ENCODE assay signal across 8 cellular contexts in genomic region chr16:63361032-63361624, GRCh38.
DNase-seq lines count a peak whose midpoint lies in the region; ATAC-seq and TF ChIP-seq lines count a peak whose summit lies in the region.

No MANE protein-coding gene starts in this region.

- H3K14ac ChIP-seq in mesenchymal stem cell (ENCODE audit: low read length in 2 of 2), result no peak overlapping the region

- H3K9me3 ChIP-seq in breast epithelium (no peaks in the 10 kb centered on the region), mesenchymal stem cell (ENCODE audit: control insufficient read depth, low read length) (no peaks in the 10 kb centered on the region)

- no peak overlapping the region for H3K23ac ChIP-seq in mesenchymal stem cell (ENCODE audit: low read length in 2 of 2)

- H3K18ac ChIP-seq in mesenchymal stem cell (ENCODE audit: low read depth in 1 of 2, low read length in 2 of 2), result no peak overlapping the region

- H3K27me3 ChIP-seq in breast epithelium (no peaks in the 10 kb centered on the region), mesenchymal stem cell (ENCODE audit: control insufficient read depth in 1 of 2, insufficient read depth in 1 of 2, low read length in 2 of 2) (no peaks in the 10 kb centered on the region)

- no peak overlapping the region for H3K4ac ChIP-seq in mesenchymal stem cell (ENCODE audit: low read depth in 1 of 2, low read length in 2 of 2)

- H2AFZ ChIP-seq in mesenchymal stem cell (ENCODE audit: low read depth, low read length), result no peak overlapping the region

- no peak for TF ChIP-seq POLR2A in breast epithelium (IDR thresholded peaks at IDR 0.05)

- H2BK120ac ChIP-seq in mesenchymal stem cell (ENCODE audit: low read depth, low read length), result no peak overlapping the region

- no peak overlapping the region for H3K4me3 ChIP-seq in AG10803 (ENCODE audit: low read length)
- H3K4me3 ChIP-seq in breast epithelium, result no peak overlapping the region
- no peak overlapping the region for H3K4me3 ChIP-seq in mesenchymal stem cell (ENCODE audit: insufficient read depth in 1 of 2, low read depth in 1 of 2, low read length in 2 of 2)

- no peak overlapping the region for H4K91ac ChIP-seq in mesenchymal stem cell (ENCODE audit: low read length)

- WGBS in mesenchymal stem cell, result no CpG with 5 or more reads among the region's 1 CpG

- DNase-seq in AG10803 (ENCODE audit: low read depth) (peak; percentile 65), NCI-H524 (lab: John Stamatoyannopoulos, UW) (peak; percentile 69 to 81), breast epithelium (ENCODE audit: low spot score in 2 of 2) (no peak), mesenchymal stem cell (peak; percentile 68), OCI-M2 (lab: John Stamatoyannopoulos, UW; ENCODE audit: unreplicated experiment) (no peak), omental fat pad (ENCODE audit: low spot score) (no peak)

- no peak overlapping the region for H2BK15ac ChIP-seq in mesenchymal stem cell (ENCODE audit: low read depth, poor library complexity, severe bottlenecking)

- ATAC-seq in GM18511 (IDR thresholded peaks at IDR 0.05; ENCODE audit: unreplicated experiment), result peak; percentile 62
- peak; percentile 73 for ATAC-seq in HG03097 (IDR thresholded peaks at IDR 0.05; ENCODE audit: low FRiP score, unreplicated experiment)
- no peak for ATAC-seq in omental fat pad (ENCODE audit: low FRiP score)

- intact Hi-C loops in breast epithelium (cut with DNase I; ENCODE audit: low total_unique reads), result no loop called here

- H2BK12ac ChIP-seq in mesenchymal stem cell (ENCODE audit: low read length in 2 of 2), result no peak overlapping the region

- TF ChIP-seq CTCF in AG10803 (conservative IDR thresholded peaks at IDR 0.05; ENCODE audit: low read length) (peak; percentile 96), breast epithelium (IDR thresholded peaks at IDR 0.05) (peak; percentile 10 to 58 (median 53)), omental fat pad (IDR thresholded peaks at IDR 0.05) (peak in 1 of 3 donors; percentile 16)

- no peak overlapping the region for H3K27ac ChIP-seq in breast epithelium
- H3K27ac ChIP-seq in mesenchymal stem cell (ENCODE audit: low read length, poor library complexity, severe bottlenecking), result no peak overlapping the region

- H3K36me3 ChIP-seq in breast epithelium, result no peaks in the 10 kb centered on the region
- no peaks in the 10 kb centered on the region for H3K36me3 ChIP-seq in mesenchymal stem cell (ENCODE audit: control insufficient read depth in 1 of 2, insufficient read depth in 2 of 2, low read depth in 1 of 2, low read length in 2 of 2)

- no peak overlapping the region for H2AK5ac ChIP-seq in mesenchymal stem cell (ENCODE audit: low read length, severe bottlenecking)

- no peaks in the 10 kb centered on the region for H3K79me1 ChIP-seq in mesenchymal stem cell (replicated peaks; ENCODE audit: low read length, poor library complexity, severe bottlenecking)

- no peak overlapping the region for H3K4me2 ChIP-seq in mesenchymal stem cell (ENCODE audit: low read length, poor library complexity, severe bottlenecking)

- no peaks in the 10 kb centered on the region for H3K4me1 ChIP-seq in breast epithelium
- no peaks in the 10 kb centered on the region for H3K4me1 ChIP-seq in mesenchymal stem cell (ENCODE audit: control insufficient read depth, insufficient read depth, low read depth, low read length)

- H2BK5ac ChIP-seq in mesenchymal stem cell (ENCODE audit: low read depth, low read length, poor library complexity, severe bottlenecking), result no peak overlapping the region

- H3K9ac ChIP-seq in mesenchymal stem cell (ENCODE audit: low read length), result no peak overlapping the region

- H4K8ac ChIP-seq in mesenchymal stem cell (ENCODE audit: low read length), result no peak overlapping the region

Comparison
In these comparisons a context has a peak if more than half of its experiments do, and no peak if none do; other contexts are left out.
1. DNase-seq: peak in AG10803 (single experiment), NCI-H524 (2 of 2) and mesenchymal stem cell (single experiment); none in breast epithelium (0 of 2), OCI-M2 (single experiment) and omental fat pad (single experiment).